Comparison of ENCODE assay signal across 8 cellular contexts in genomic region chr1:6603851-6604558, GRCh38. TPM values are rescaled to one million over a fixed set of nuclear protein-coding genes. Genes with fewer than 3 reads are reported as not detected.
DNase-seq lines count a peak whose midpoint lies in the region; ATAC-seq and TF ChIP-seq lines count a peak whose summit lies in the region.

No MANE protein-coding gene starts in this region.

- H3K36me3 Mint-ChIP-seq in effector memory CD8-positive, alpha-beta T cell (ENCODE audit: insufficient read depth) = peaks cover 27% of the 10 kb centered on the region
- no peaks in the 10 kb centered on the region for H3K36me3 Mint-ChIP-seq in memory B cell

- DNase-seq in GM03348 (ENCODE audit: low spot score) = peak; percentile 86
- peak; percentile 65 for DNase-seq in SK-MEL-5 (ENCODE audit: low read depth, low spot score)
- no peak for DNase-seq in effector memory CD8-positive, alpha-beta T cell
- DNase-seq in memory B cell (ENCODE audit: low spot score in 2 of 2) = no peak
- DNase-seq in thoracic aorta (ENCODE audit: low spot score) = peak; percentile 79

- in situ Hi-C loops in SK-MEL-5 (cut with HindIII; ENCODE audit: low pct_unique_long_range_greater_than_20kb, low sequenced_read_pairs) = no loop called here

- H3K4me1 ChIP-seq in thoracic aorta (ENCODE audit: control insufficient read depth in 1 of 2, low read depth in 2 of 2) = peaks cover 20 to 31% of the 10 kb centered on the region in 2 donors

- TF ChIP-seq CTCF in thoracic aorta (IDR thresholded peaks at IDR 0.05) = peak; percentile 29

- H3K27ac ChIP-seq in thoracic aorta = peak overlapping the region; percentile 99 to 100

- H3K27me3 Mint-ChIP-seq in effector memory CD8-positive, alpha-beta T cell = no peaks in the 10 kb centered on the region
- H3K27me3 Mint-ChIP-seq in memory B cell = no peaks in the 10 kb centered on the region

- H3K4me3 Mint-ChIP-seq in effector memory CD8-positive, alpha-beta T cell = peak overlapping the region; percentile 84 to 86
- H3K4me3 Mint-ChIP-seq in memory B cell = peak overlapping the region; percentile 90

- no peak for ATAC-seq in effector memory CD8-positive, alpha-beta T cell (replicated peaks)
- ATAC-seq in memory B cell (ENCODE audit: low read depth) = no peak
- peak; percentile 54 for ATAC-seq in thoracic aorta (ENCODE audit: insufficient number of reproducible peaks, low FRiP score, low read depth)
- no peak for ATAC-seq in HG02938 (IDR thresholded peaks at IDR 0.05; ENCODE audit: unreplicated experiment)
- no peak for ATAC-seq in HG02852 (IDR thresholded peaks at IDR 0.05; ENCODE audit: unreplicated experiment)
- no peak for ATAC-seq in HG03442 (IDR thresholded peaks at IDR 0.05; ENCODE audit: unreplicated experiment)

- H3K9me3 Mint-ChIP-seq in effector memory CD8-positive, alpha-beta T cell = no peaks in the 10 kb centered on the region
- no peaks in the 10 kb centered on the region for H3K9me3 Mint-ChIP-seq in memory B cell

- H3K4me3 ChIP-seq in thoracic aorta = peak overlapping the region; percentile 93

- H3K9me3 ChIP-seq in thoracic aorta = no peaks in the 10 kb centered on the region

- peaks cover 25 to 31% of the 10 kb centered on the region in 2 donors for H3K4me1 Mint-ChIP-seq in effector memory CD8-positive, alpha-beta T cell (ENCODE audit: low read depth in 2 of 2)
- H3K4me1 Mint-ChIP-seq in memory B cell = peaks cover 13% of the 10 kb centered on the region

- no peaks in the 10 kb centered on the region for H3K27me3 ChIP-seq in thoracic aorta (replicated peaks; ENCODE audit: insufficient read depth)

- peaks cover 2% of the 10 kb centered on the region for H3K36me3 ChIP-seq in thoracic aorta

- H3K27ac Mint-ChIP-seq in effector memory CD8-positive, alpha-beta T cell = peak overlapping the region; percentile 91 to 98
- peak overlapping the region; percentile 94 for H3K27ac Mint-ChIP-seq in memory B cell

RNA-seq across cellular contexts. Expression of gene KLHL21, which starts 1.3 kb away (rescaled TPM):
- 28.2 and 29.0 TPM in 2 replicates for total RNA-seq in SK-MEL-5 (2014; rRNA removed; shearing (Covaris generic))
- polyA plus RNA-seq in SK-MEL-5 (2015; cell fraction: cytosol; rRNA removed) = 46.7 and 67.8 TPM in 2 replicates
- 53.6 and 55.2 TPM in 2 replicates for polyA plus RNA-seq in SK-MEL-5 (2015; cell fraction: nucleus; rRNA removed)
- total RNA-seq in thoracic aorta = 100 to 1,000 TPM; 142 to 156 TPM

RNA-seq across cellular contexts. Expression of gene PHF13, which starts 9.5 kb away (rescaled TPM):
- total RNA-seq in SK-MEL-5 (2014; rRNA removed; shearing (Covaris generic)) = 7.1 and 7.4 TPM in 2 replicates
- polyA plus RNA-seq in SK-MEL-5 (2015; cell fraction: cytosol; rRNA removed) = 12.9 and 16.7 TPM in 2 replicates
- polyA plus RNA-seq in SK-MEL-5 (2015; cell fraction: nucleus; rRNA removed) = 7.9 and 10.0 TPM in 2 replicates
- total RNA-seq in thoracic aorta = 10 to 100 TPM; 14.6 to 17.7 TPM

RNA-seq across cellular contexts. Expression of gene THAP3, which starts 20.7 kb away (rescaled TPM):
- total RNA-seq in SK-MEL-5 (2014; rRNA removed; shearing (Covaris generic)) = 20.8 and 22.6 TPM in 2 replicates
- 19.0 and 23.6 TPM in 2 replicates for polyA plus RNA-seq in SK-MEL-5 (2015; cell fraction: cytosol; rRNA removed)
- polyA plus RNA-seq in SK-MEL-5 (2015; cell fraction: nucleus; rRNA removed) = 24.4 and 25.1 TPM in 2 replicates
- 10 to 100 TPM; 14.1 to 18.7 TPM for total RNA-seq in thoracic aorta

RNA-seq across cellular contexts. Expression of gene ZBTB48, which starts 24.2 kb away (rescaled TPM):
- 12.2 and 12.8 TPM in 2 replicates for total RNA-seq in SK-MEL-5 (2014; rRNA removed; shearing (Covaris generic))
- polyA plus RNA-seq in SK-MEL-5 (2015; cell fraction: cytosol; rRNA removed) = 10.7 and 11.9 TPM in 2 replicates
- polyA plus RNA-seq in SK-MEL-5 (2015; cell fraction: nucleus; rRNA removed) = 76.7 and 85.6 TPM in 2 replicates
- total RNA-seq in thoracic aorta = 10 to 100 TPM; 20.7 to 28.9 TPM

RNA-seq across cellular contexts. Expression of gene TAS1R1, which starts 48.9 kb away (rescaled TPM):
- total RNA-seq in SK-MEL-5 (2014; rRNA removed; shearing (Covaris generic)) = not detected in 2 replicates
- polyA plus RNA-seq in SK-MEL-5 (2015; cell fraction: cytosol; rRNA removed) = 0.15 TPM in 1 of 2 replicates, not detected in the other
- not detected in 2 replicates for polyA plus RNA-seq in SK-MEL-5 (2015; cell fraction: nucleus; rRNA removed)
- total RNA-seq in thoracic aorta = under 1 TPM in 1 of 2 donors, not detected in 1; 0.81 TPM

Comparison
In these comparisons a context has a peak if more than half of its experiments do, and no peak if none do; other contexts are left out.
1. DNase-seq: peak in GM03348 (single experiment), SK-MEL-5 (single experiment) and thoracic aorta (single experiment); none in effector memory CD8-positive, alpha-beta T cell (0 of 3) and memory B cell (0 of 2).